Comparison of ENCODE assay signal across 32 cellular contexts in the genomic region with DNA sequence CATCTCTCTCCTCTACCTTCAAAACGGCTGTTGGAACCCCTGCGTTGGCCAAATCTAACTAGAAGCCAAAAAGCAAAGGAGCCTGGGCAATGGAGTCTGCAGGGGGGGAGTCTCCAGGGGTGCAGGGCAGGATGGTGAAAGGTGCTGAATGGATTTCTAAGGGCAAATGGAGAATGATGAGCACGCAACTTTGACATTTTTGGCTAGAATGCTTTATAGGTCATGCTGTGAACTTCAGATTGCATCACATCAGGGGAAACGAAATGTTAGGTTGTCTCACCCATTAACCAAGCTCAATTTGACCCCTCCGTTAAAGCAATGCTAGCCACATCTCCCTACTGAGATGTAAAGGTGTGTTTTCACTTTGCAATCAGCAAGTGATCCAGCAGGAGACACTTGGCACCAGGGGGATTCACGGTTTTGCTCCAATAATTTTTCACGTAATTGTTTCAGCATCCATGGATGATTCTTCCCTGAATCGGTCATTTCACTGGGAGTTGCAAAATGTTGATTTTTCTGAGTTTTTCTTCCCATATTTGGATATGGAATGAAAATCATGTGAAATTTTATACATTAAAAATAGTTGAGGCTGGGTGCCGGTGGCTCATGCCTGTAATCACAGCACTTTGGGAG.
"Had no signal": no experiment of that assay in that cellular context is flagged by ENCODE, and none has a peak within 500 bp of the region (broad histone marks: within the 10 kb centered on the region; RNA-seq: fewer than 3 reads in every experiment).

No MANE protein-coding gene starts in this region.

- H3K9me3 Mint-ChIP-seq: activated naive CD8-positive, alpha-beta T cell treated with anti-CD3 and anti-CD28 coated beads for 36 hours; brain; memory B cell; natural killer cell; stimulated activated memory B cell treated with anti-CD40 and anti-IgM and Interleukin-4, amounts not matched to agents 10 μg/mL and 1 μg/mL and 100 μg/mL, for 72 hours; T-helper 2 cell treated with Interferon-gamma antibody and Interleukin-4, amounts not matched to agents 5 μg/mL and 100 μg/mL, for 36 hours had no signal

- H3K36me3 Mint-ChIP-seq: activated naive CD8-positive, alpha-beta T cell treated with anti-CD3 and anti-CD28 coated beads for 36 hours; brain; memory B cell; natural killer cell; neural progenitor cell; stimulated activated memory B cell treated with anti-CD40 and anti-IgM and Interleukin-4, amounts not matched to agents 10 μg/mL and 1 μg/mL and 100 μg/mL, for 72 hours had no signal

- H3K27me3 ChIP-seq: adrenal gland, ascending aorta, cardiac muscle cell, neural progenitor cell, sigmoid colon, tibial nerve had no signal

- H3K36me3 ChIP-seq: adrenal gland, ascending aorta, cardiac muscle cell, neural progenitor cell, sigmoid colon, tibial nerve had no signal

- H3K27ac Mint-ChIP-seq: activated naive CD8-positive, alpha-beta T cell treated with anti-CD3 and anti-CD28 coated beads for 36 hours; memory B cell; natural killer cell; neural progenitor cell; progenitor cell of endocrine pancreas; stimulated activated memory B cell treated with anti-CD40 and anti-IgM and Interleukin-4, amounts not matched to agents 10 μg/mL and 1 μg/mL and 100 μg/mL, for 72 hours; T-helper 2 cell treated with Interferon-gamma antibody and Interleukin-4, amounts not matched to agents 5 μg/mL and 100 μg/mL, for 36 hours had no signal

- H3K9ac ChIP-seq: neural progenitor cell had no signal

- ATAC-seq: left cardiac atrium; natural killer cell; stimulated activated memory B cell treated with anti-CD40 and anti-IgM and Interleukin-4, amounts not matched to agents 10 μg/mL and 1 μg/mL and 100 μg/mL, for 72 hours had no signal

- H3K4me1 ChIP-seq: neural progenitor cell had no signal

- H3K4me3 Mint-ChIP-seq: activated naive CD8-positive, alpha-beta T cell treated with anti-CD3 and anti-CD28 coated beads for 36 hours; brain; memory B cell; natural killer cell; neural progenitor cell; stimulated activated memory B cell treated with anti-CD40 and anti-IgM and Interleukin-4, amounts not matched to agents 10 μg/mL and 1 μg/mL and 100 μg/mL, for 72 hours; T-helper 2 cell treated with Interferon-gamma antibody and Interleukin-4, amounts not matched to agents 5 μg/mL and 100 μg/mL, for 36 hours had no signal

- H3K27me3 Mint-ChIP-seq: activated naive CD8-positive, alpha-beta T cell treated with anti-CD3 and anti-CD28 coated beads for 36 hours; stimulated activated memory B cell treated with anti-CD40 and anti-IgM and Interleukin-4, amounts not matched to agents 10 μg/mL and 1 μg/mL and 100 μg/mL, for 72 hours had no signal

- DNase-seq: activated CD4-positive, alpha-beta T cell treated with anti-CD3 and anti-CD28 coated beads for 4 hours; activated CD4-positive, alpha-beta T cell treated with anti-CD3 and anti-CD28 coated beads, Interleukin-2, amount 50 U/mL, for 4 hours; activated effector memory CD4-positive, alpha-beta T cell treated with Interleukin-2 at 50 U/mL for 16 hours; activated naive CD4-positive, alpha-beta T cell treated with Interleukin-2 at 50 U/mL for 16 hours; activated naive CD8-positive, alpha-beta T cell treated with anti-CD3 and anti-CD28 coated beads for 36 hours; adrenal gland; cerebellar nuclear complex; dorsolateral prefrontal cortex; effector memory CD4-positive, alpha-beta T cell; erythroblast; foreskin fibroblast; head of caudate nucleus; hippocampal formation; left cardiac atrium; natural killer cell; retina; sigmoid colon; small intestine; stimulated activated CD4-positive, alpha-beta T cell treated with anti-CD3 and anti-CD28 coated beads, Interleukin-1b, Interleukin-23, amount 100 ng/mL, for 48 hours; stimulated activated CD4-positive, alpha-beta T cell treated with anti-CD3 and anti-CD28 coated beads, Interleukin-4, amount 100 ng/mL, for 4 hours; stimulated activated CD8-positive, alpha-beta memory T cell treated with anti-CD3 and anti-CD28 coated beads, Interleukin-4, amount 100 ng/mL, for 48 hours; T-helper 1 cell had no signal

- H3K4me3 ChIP-seq: adrenal gland, ascending aorta, cardiac muscle cell, coronary artery, dorsolateral prefrontal cortex, neural progenitor cell, sigmoid colon, tibial nerve had no signal

- H3K27ac ChIP-seq: adrenal gland, ascending aorta, cardiac muscle cell, coronary artery, dorsolateral prefrontal cortex, neural progenitor cell, sigmoid colon, tibial nerve had no signal

- H3K9me3 ChIP-seq: adrenal gland, ascending aorta, sigmoid colon, tibial nerve had no signal

- H3K4me2 ChIP-seq: neural progenitor cell had no signal
